8 cellular contexts compared by ENCODE assay signal in genomic region chr10:23516530-23516929, GRCh38.
DNase-seq lines count a peak whose midpoint lies in the region; ATAC-seq and TF ChIP-seq lines count a peak whose summit lies in the region.

No MANE protein-coding gene starts in this region.

- H3K36me3 Mint-ChIP-seq in Calu3 (ENCODE audit: insufficient read depth, unreplicated experiment), result peaks cover 5% of the 10 kb centered on the region

- DNase-seq in Calu3, result peak; percentile 12
- peak; percentile 29 for DNase-seq in M059J (ENCODE audit: low read depth)
- peak; percentile 23 for DNase-seq in mammary epithelial cell
- DNase-seq in myocyte (ENCODE audit: low read depth), result peak; percentile 18
- no peak for DNase-seq in retina
- no peak for DNase-seq in amniotic stem cell (lab: John Stamatoyannopoulos, UW)
- DNase-seq in SK-N-DZ (ENCODE audit: low spot score), result no peak

- peaks cover 8% of the 10 kb centered on the region for H3K27me3 ChIP-seq in mammary epithelial cell (ENCODE audit: insufficient read depth, low read length)

- TF ChIP-seq CTCF in Calu3 (IDR thresholded peaks at IDR 0.05; ENCODE audit: unreplicated experiment) (peak; percentile 27), mammary epithelial cell (conservative IDR thresholded peaks at IDR 0.05 in 1 of 2, IDR thresholded peaks at IDR 0.05 in 1 of 2; ENCODE audit: extremely low read depth in 1 of 2, insufficient read depth in 1 of 2, low read depth in 1 of 2, low read length in 2 of 2) (peak; percentile 62 to 72)

- no peak overlapping the region for H3K27ac ChIP-seq in mammary epithelial cell (ENCODE audit: insufficient read depth, low read depth, low read length)

- H3K9ac ChIP-seq in mammary epithelial cell (ENCODE audit: insufficient read depth, low read length), result no peak overlapping the region

- intact Hi-C loops in Calu3 (cut with micrococcal nuclease; ENCODE audit: unreplicated experiment) (no loop called here), mammary epithelial cell (cut with micrococcal nuclease) (loop anchor here (5.0 kb wide), 2 partner anchors 74 to 141 kb away; no protein-coding TSS in a partner anchor)

- CTCF ChIA-PET in Calu3 (lab: Charles Lee) (interaction anchor here (0.7 to 1.1 kb wide), 4 partner anchors 11 to 202 kb away, joined by 3 to 4 read pairs (median 3); partner anchors contain the start of gene C10orf67), mammary epithelial cell (lab: Charles Lee; ENCODE audit: low non-redundant PET) (interaction anchor here (0.7 to 0.9 kb wide), 2 partner anchors 96 to 1041 kb away, joined by 3 to 4 read pairs; no protein-coding TSS in a partner anchor)

- peaks cover 42% of the 10 kb centered on the region for H3K4me1 Mint-ChIP-seq in Calu3 (ENCODE audit: low read depth, unreplicated experiment)

- H3K36me3 ChIP-seq in mammary epithelial cell (ENCODE audit: insufficient read depth, low read length), result no peaks in the 10 kb centered on the region

- H3K4me1 ChIP-seq in mammary epithelial cell (ENCODE audit: insufficient read depth, low read length), result peaks cover 9% of the 10 kb centered on the region

- H3K4me2 ChIP-seq in mammary epithelial cell (ENCODE audit: insufficient read depth, low read depth, low read length), result no peak overlapping the region

- ATAC-seq in HG03025 (IDR thresholded peaks at IDR 0.05; ENCODE audit: low FRiP score, unreplicated experiment), result no peak

- peaks cover 2% of the 10 kb centered on the region for H3K9me3 Mint-ChIP-seq in Calu3 (ENCODE audit: low read depth, unreplicated experiment)

- H3K27me3 Mint-ChIP-seq in Calu3 (ENCODE audit: unreplicated experiment), result no peaks in the 10 kb centered on the region

- H3K9me3 ChIP-seq in mammary epithelial cell (replicated peaks; ENCODE audit: insufficient read depth, low read length), result peaks cover 2% of the 10 kb centered on the region

- dilution Hi-C loops in mammary epithelial cell (cut with HindIII; ENCODE audit: low sequenced_read_pairs), result no loop called here

- H3K27ac Mint-ChIP-seq in Calu3 (ENCODE audit: unreplicated experiment), result no peak overlapping the region

- H2AFZ ChIP-seq in mammary epithelial cell (ENCODE audit: low read depth, low read length), result no peak overlapping the region

- WGBS in mammary epithelial cell (ENCODE audit: low coverage, missing lambda C conversion rate), result 2% methylated on average over 3 of the region's 3 CpGs

- no peak overlapping the region for H3K4me3 ChIP-seq in mammary epithelial cell (replicated peaks in 1 of 3; ENCODE audit: insufficient read depth in 1 of 3, low read depth in 2 of 3, low read length in 3 of 3)

- no peaks in the 10 kb centered on the region for H3K79me2 ChIP-seq in mammary epithelial cell (ENCODE audit: insufficient read depth, low read length)

- in situ Hi-C loops in mammary epithelial cell (cut with MboI; ENCODE audit: low sequenced_read_pairs in 2 of 2), result no loop called here

- no peak overlapping the region for H3K4me3 Mint-ChIP-seq in Calu3 (ENCODE audit: low read depth, unreplicated experiment)

- BruUV-seq in Calu3 (replicated peaks; lab: Mats Ljungman, UMichigan) (no TSS peak), mammary epithelial cell (replicated peaks; lab: Mats Ljungman, UMichigan) (no TSS peak)

- H4K20me1 ChIP-seq in mammary epithelial cell (ENCODE audit: insufficient read depth, low read length), result no peaks in the 10 kb centered on the region

Comparison
In these comparisons a context has a peak if more than half of its experiments do, and no peak if none do; other contexts are left out.
1. DNase-seq: peak in Calu3 (single experiment), M059J (single experiment), mammary epithelial cell (single experiment) and myocyte (single experiment); none in retina (single experiment), amniotic stem cell (single experiment) and SK-N-DZ (single experiment).